ENCODE assay signal across 1 cellular context in genomic region chr6:10759884-10760329, GRCh38.
TF ChIP-seq lines count a peak whose summit lies in the region.

No MANE protein-coding gene starts in this region.

TF ChIP-seq in HCT116, 20 proteins besides CTCF, POLR2A, EP300 and RAD21:
- TF ChIP-seq, protein P1, sequence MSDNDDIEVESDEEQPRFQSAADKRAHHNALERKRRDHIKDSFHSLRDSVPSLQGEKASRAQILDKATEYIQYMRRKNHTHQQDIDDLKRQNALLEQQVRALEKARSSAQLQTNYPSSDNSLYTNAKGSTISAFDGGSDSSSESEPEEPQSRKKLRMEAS (IDR thresholded peaks at IDR 0.05): peak; percentile 40; the same call in 1 of the 2 replicates
- TF ChIP-seq JUND (IDR thresholded peaks at IDR 0.05) (peak; percentile 89), SRF (IDR thresholded peaks at IDR 0.05; ENCODE audit: low read depth) (peak; percentile 67; the same call in 1 of the 2 replicates), POLR2AphosphoS5 (IDR thresholded peaks at IDR 0.05; ENCODE audit: low read depth, low read length) (peak; percentile 64), SIN3A (IDR thresholded peaks at IDR 0.05; ENCODE audit: low read depth) (peak; percentile 74), CEBPB (IDR thresholded peaks at IDR 0.05; ENCODE audit: low read depth) (peak; percentile 63), EZH2phosphoT487 (IDR thresholded peaks at IDR 0.05; ENCODE audit: borderline replicate concordance) (no peak), EZH2 (IDR thresholded peaks at IDR 0.05) (no peak), FOSL1 (IDR thresholded peaks at IDR 0.05; ENCODE audit: low read depth) (peak; percentile 89), SP1 (IDR thresholded peaks at IDR 0.05; ENCODE audit: low read depth) (peak; percentile 69), ZFX (IDR thresholded peaks at IDR 0.05) (no peak)
- TF ChIP-seq, protein P2, sequence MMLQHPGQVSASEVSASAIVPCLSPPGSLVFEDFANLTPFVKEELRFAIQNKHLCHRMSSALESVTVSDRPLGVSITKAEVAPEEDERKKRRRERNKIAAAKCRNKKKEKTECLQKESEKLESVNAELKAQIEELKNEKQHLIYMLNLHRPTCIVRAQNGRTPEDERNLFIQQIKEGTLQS (IDR thresholded peaks at IDR 0.05): peak; percentile 51; the same call in 1 of the 2 replicates
